20 cellular contexts compared by ENCODE assay signal in genomic region chr21:34953950-34954349, GRCh38.
DNase-seq lines count a peak whose midpoint lies in the region; ATAC-seq and TF ChIP-seq lines count a peak whose summit lies in the region.
"Had no signal": no experiment of that assay in that cellular context is flagged by ENCODE, and none has a peak within 500 bp of the region (broad histone marks: within the 10 kb centered on the region; RNA-seq: fewer than 3 reads in every experiment).

No MANE protein-coding gene starts in this region.

- intact Hi-C loops in activated CD4-positive, alpha-beta T cell treated with anti-CD3 and anti-CD28 coated beads for 36 hours (cut with DNase I, micrococcal nuclease), result no loop called here
- intact Hi-C loops in CD4-positive, alpha-beta T cell (cut with DNase I, micrococcal nuclease), result loop anchor here in 1 of 2 experiments (2.0 kb wide), 1 partner anchor 15 kb away; no protein-coding TSS in a partner anchor

- ATAC-seq in activated CD4-positive, alpha-beta T cell treated with anti-CD3 and anti-CD28 coated beads for 36 hours, result peak; percentile 44
- ATAC-seq in CD4-positive, alpha-beta T cell (ENCODE audit: poor library complexity), result no peak
- ATAC-seq in T-cell (replicated peaks in 1 of 4) (no peak), GM21423 (IDR thresholded peaks at IDR 0.05; ENCODE audit: unreplicated experiment) (no peak), HG03442 (IDR thresholded peaks at IDR 0.05; ENCODE audit: unreplicated experiment) (no peak)
- no peak for ATAC-seq in central memory CD8-positive, alpha-beta T cell (replicated peaks; ENCODE audit: extremely low read depth, poor library complexity, severe bottlenecking)

- DNase-seq in activated CD4-positive, alpha-beta T cell treated with anti-CD3 and anti-CD28 coated beads for 36 hours, result no peak
- DNase-seq in activated CD4-positive, alpha-beta T cell treated with anti-CD3 and anti-CD28 coated beads, Interleukin-2, amount 50 U/mL, for 1 hour, result no peak
- no peak for DNase-seq in CD4-positive, alpha-beta T cell
- DNase-seq in T-cell (no peak), NCI-H82 (lab: John Stamatoyannopoulos, UW) (no peak)
- no peak for DNase-seq in central memory CD8-positive, alpha-beta T cell (ENCODE audit: low spot score in 2 of 2)
- DNase-seq: 8988T, DMS153, GF-D8, H7, IMR-90, NCI-H187, NCI-H2107, NCI-H510A, NCI-H748 treated with DMSO at 0.1 percent for 48 hours, OCI-M1, Right ventricle myocardium superior had no signal

- H3K27me3 ChIP-seq in CD4-positive, alpha-beta T cell (ENCODE audit: control insufficient read depth, insufficient read depth, low read length), result no peaks in the 10 kb centered on the region

- H3K4me1 Mint-ChIP-seq in activated CD4-positive, alpha-beta T cell treated with anti-CD3 and anti-CD28 coated beads for 36 hours, result peaks cover 81% of the 10 kb centered on the region
- peaks cover 81% of the 10 kb centered on the region for H3K4me1 Mint-ChIP-seq in CD4-positive, alpha-beta T cell (ENCODE audit: low read depth)
- H3K4me1 Mint-ChIP-seq in T-cell, result peaks cover 73 to 85% (median 79%) of the 10 kb centered on the region in 3 donors
- H3K4me1 Mint-ChIP-seq in central memory CD8-positive, alpha-beta T cell, result peaks cover 66% of the 10 kb centered on the region

- no peak for TF ChIP-seq CTCF in CD4-positive, alpha-beta T cell (IDR thresholded peaks at IDR 0.05)

- peaks cover 4% of the 10 kb centered on the region for H3K9me3 Mint-ChIP-seq in activated CD4-positive, alpha-beta T cell treated with anti-CD3 and anti-CD28 coated beads for 36 hours (ENCODE audit: low read depth)
- H3K9me3 Mint-ChIP-seq in CD4-positive, alpha-beta T cell, result no peaks in the 10 kb centered on the region
- H3K9me3 Mint-ChIP-seq in T-cell, result peaks cover 0 to 4% (median 0%) of the 10 kb centered on the region in 3 donors
- H3K9me3 Mint-ChIP-seq in central memory CD8-positive, alpha-beta T cell, result no peaks in the 10 kb centered on the region

- CTCF ChIA-PET in activated CD4-positive, alpha-beta T cell treated with anti-CD3 and anti-CD28 coated beads for 36 hours (lab: Charles Lee), result interaction anchor here (6.6 kb wide), 1 partner anchor 19 kb away, joined by 33 read pairs; no protein-coding TSS in a partner anchor
- CTCF ChIA-PET in CD4-positive, alpha-beta T cell (lab: Charles Lee), result interaction anchor here (2.7 kb wide), 1 partner anchor 12 kb away, joined by 8 read pairs; no protein-coding TSS in a partner anchor
- CTCF ChIA-PET in T-cell (lab: Charles Lee), result interaction anchor here (0.5 to 1.1 kb wide), 3 partner anchors 18 to 273 kb away, joined by 3 to 4 read pairs (median 4); no protein-coding TSS in a partner anchor

- H3K27ac ChIP-seq in CD4-positive, alpha-beta T cell (ENCODE audit: low read depth, low read length), result no peak overlapping the region

- H3K4me3 Mint-ChIP-seq in activated CD4-positive, alpha-beta T cell treated with anti-CD3 and anti-CD28 coated beads for 36 hours, result no peak overlapping the region
- no peak overlapping the region for H3K4me3 Mint-ChIP-seq in CD4-positive, alpha-beta T cell
- H3K4me3 Mint-ChIP-seq in T-cell, result no peak overlapping the region
- H3K4me3 Mint-ChIP-seq in central memory CD8-positive, alpha-beta T cell, result no peak overlapping the region
- H3K4me3 Mint-ChIP-seq: CD14-positive monocyte had no signal

- H3K9me3 ChIP-seq in CD4-positive, alpha-beta T cell (ENCODE audit: control insufficient read depth, low read length), result no peaks in the 10 kb centered on the region

- peaks cover 28% of the 10 kb centered on the region for H3K36me3 Mint-ChIP-seq in activated CD4-positive, alpha-beta T cell treated with anti-CD3 and anti-CD28 coated beads for 36 hours (ENCODE audit: low read depth)
- H3K36me3 Mint-ChIP-seq in CD4-positive, alpha-beta T cell (ENCODE audit: low read depth), result peaks cover 58% of the 10 kb centered on the region
- H3K36me3 Mint-ChIP-seq in T-cell, result peaks cover 43% of the 10 kb centered on the region
- H3K36me3 Mint-ChIP-seq in central memory CD8-positive, alpha-beta T cell (ENCODE audit: insufficient read depth), result peaks cover 8% of the 10 kb centered on the region

- H3K27me3 Mint-ChIP-seq in activated CD4-positive, alpha-beta T cell treated with anti-CD3 and anti-CD28 coated beads for 36 hours, result no peaks in the 10 kb centered on the region
- H3K27me3 Mint-ChIP-seq in CD4-positive, alpha-beta T cell, result no peaks in the 10 kb centered on the region
- H3K27me3 Mint-ChIP-seq in T-cell, result no peaks in the 10 kb centered on the region
- no peaks in the 10 kb centered on the region for H3K27me3 Mint-ChIP-seq in central memory CD8-positive, alpha-beta T cell

- H3K27ac Mint-ChIP-seq in activated CD4-positive, alpha-beta T cell treated with anti-CD3 and anti-CD28 coated beads for 36 hours, result peak overlapping the region; percentile 12
- H3K27ac Mint-ChIP-seq in CD4-positive, alpha-beta T cell, result peak overlapping the region; percentile 80
- peak overlapping the region; percentile 40 to 54 for H3K27ac Mint-ChIP-seq in T-cell
- H3K27ac Mint-ChIP-seq in central memory CD8-positive, alpha-beta T cell (ENCODE audit: low read depth), result peak overlapping the region; percentile 36

- POLR2A ChIA-PET in activated CD4-positive, alpha-beta T cell treated with anti-CD3 and anti-CD28 coated beads for 36 hours (lab: Charles Lee), result interaction anchor here (0.5 to 1.0 kb wide), 2 partner anchors 14 to 74 kb away, joined by 3 read pairs; no protein-coding TSS in a partner anchor
- POLR2A ChIA-PET in CD4-positive, alpha-beta T cell (lab: Charles Lee), result interaction anchor here (1.3 to 3.3 kb wide), 5 partner anchors 9 to 62 kb away, joined by 3 to 20 read pairs (median 11); no protein-coding TSS in a partner anchor
- POLR2A ChIA-PET in T-cell (lab: Charles Lee), result interaction anchor here (0.6 to 1.0 kb wide), 2 partner anchors 25 to 36 kb away, joined by 3 read pairs; no protein-coding TSS in a partner anchor

Comparison
In these comparisons a context has a peak if more than half of its experiments do, and no peak if none do; other contexts are left out.
1. H3K27ac Mint-ChIP-seq: peak in every context shown above with its lines; median percentile 80 in CD4-positive, alpha-beta T cell; 47 in T-cell; 36 in central memory CD8-positive, alpha-beta T cell; 12 in activated CD4-positive, alpha-beta T cell treated with anti-CD3 and anti-CD28 coated beads for 36 hours.